Comparison of ENCODE assay signal across 1 cellular context in genomic region chr17:17446666-17447155, GRCh38.
TF ChIP-seq lines count a peak whose summit lies in the region.

No MANE protein-coding gene starts in this region.

TF ChIP-seq in HEK293, 187 proteins besides CTCF, POLR2A, EP300 and RAD21 (continued from another document):
- TF ChIP-seq ZNF24 (tag by site-specific recombination; IDR thresholded peaks at IDR 0.05) (no peak), ZNF114 (tag by site-specific recombination; IDR thresholded peaks at IDR 0.05) (no peak), ZNF660 (tag by site-specific recombination; IDR thresholded peaks at IDR 0.05) (no peak), ZBTB6 (tag by site-specific recombination; IDR thresholded peaks at IDR 0.05) (no peak), PRDM1 (tag by site-specific recombination; IDR thresholded peaks at IDR 0.05) (no peak), ZNF843 (tag by site-specific recombination; IDR thresholded peaks at IDR 0.05) (no peak), GLI4 (tag by site-specific recombination; IDR thresholded peaks at IDR 0.05) (no peak), HIC1 (tag by site-specific recombination; IDR thresholded peaks at IDR 0.05) (no peak), ZNF157 (tag by site-specific recombination; IDR thresholded peaks at IDR 0.05) (no peak), ZNF223 (tag by site-specific recombination; IDR thresholded peaks at IDR 0.05) (no peak), ZNF274 (IDR thresholded peaks at IDR 0.05; ENCODE audit: low read length) (no peak), ZNF274 (tag by site-specific recombination; IDR thresholded peaks at IDR 0.05; ENCODE audit: borderline replicate concordance) (no peak), ZBTB49 (tag by site-specific recombination; IDR thresholded peaks at IDR 0.05; ENCODE audit: low read depth) (no peak), ZNF548 (tag by site-specific recombination; IDR thresholded peaks at IDR 0.05) (no peak), ZNF280D (tag by site-specific recombination; IDR thresholded peaks at IDR 0.05) (no peak), ZNF211 (tag by site-specific recombination; IDR thresholded peaks at IDR 0.05; ENCODE audit: low read depth) (no peak), ZNF701 (tag by site-specific recombination; IDR thresholded peaks at IDR 0.05) (0 out of 2 replicates have a peak, but pooled peaks have one; percentile 73), ZNF837 (tag by site-specific recombination; IDR thresholded peaks at IDR 0.05) (no peak), ZIC2 (tag by site-specific recombination; IDR thresholded peaks at IDR 0.05) (peak; percentile 96)
